Comparison of ENCODE assay signal across 28 cellular contexts in the genomic region with DNA sequence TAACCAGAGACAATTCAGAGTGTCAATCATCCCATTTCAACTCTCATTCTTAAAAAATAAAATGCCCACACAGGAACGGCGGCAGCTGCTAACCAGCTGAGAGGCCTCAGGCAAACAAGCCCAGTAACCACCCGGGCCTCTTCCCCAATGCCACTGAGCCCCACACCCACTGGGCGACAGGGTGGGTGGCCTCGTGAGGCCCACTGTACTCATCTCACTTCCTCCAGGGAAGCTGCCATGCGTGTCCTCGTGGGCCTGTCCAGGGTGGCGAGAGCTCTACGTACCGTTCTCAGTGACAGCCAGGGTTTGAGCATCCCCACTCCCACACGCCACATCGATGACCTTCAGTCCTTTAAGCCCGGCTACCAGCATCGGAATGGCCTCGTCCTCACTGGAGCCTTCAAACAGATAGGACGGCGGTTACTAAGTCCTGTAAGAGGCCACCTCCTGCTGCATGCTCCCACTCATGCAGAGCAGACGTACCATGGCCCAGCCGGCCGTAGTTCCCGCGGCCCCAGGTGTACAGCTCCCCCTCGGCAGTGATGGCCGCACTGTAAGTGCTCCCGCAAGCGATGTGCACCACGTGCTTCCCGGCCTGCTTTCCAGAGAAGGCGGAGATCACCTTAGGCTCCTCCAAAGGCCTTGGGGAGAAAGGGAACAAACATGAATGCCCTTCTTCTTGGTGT. TPM values are rescaled to one million over a fixed set of nuclear protein-coding genes. Genes with fewer than 3 reads are reported as not detected.
DNase-seq lines count a peak whose midpoint lies in the region; ATAC-seq, FAIRE-seq and TF ChIP-seq lines count a peak whose summit lies in the region.
"Had no signal": no experiment of that assay in that cellular context is flagged by ENCODE, and none has a peak within 500 bp of the region (broad histone marks: within the 10 kb centered on the region; RNA-seq: fewer than 3 reads in every experiment).

No MANE protein-coding gene starts in this region.

- no peak for TF ChIP-seq RAD21 in HepG2 (CRISPR knock-in tag; IDR thresholded peaks at IDR 0.05)

- H3K27ac Mint-ChIP-seq in activated B cell treated with CpG ODN at 0.5 μM for 24 hours = peak overlapping the region; percentile 9
- H3K27ac Mint-ChIP-seq in stimulated activated naive B cell treated with anti-CD40 and anti-IgM and Interleukin-4, amounts not matched to agents 10 μg/mL and 1 μg/mL and 100 μg/mL, for 72 hours = peak overlapping the region; percentile 73
- no peak overlapping the region for H3K27ac Mint-ChIP-seq in activated T-helper 2 cell treated with anti-CD3 and anti-CD28 coated beads, Interferon-gamma antibody, Interleukin-2, Interleukin-4, amounts not matched to agents 10 μg/mL and 5 μg/mL and 100 μg/mL, durations not matched to agents 14 hours and 24 hours and 36 hours
- H3K27ac Mint-ChIP-seq: CD8-positive, alpha-beta T cell; GM23338 had no signal

- H3K4me3 ChIP-seq in HepG2 (replicated peaks in 1 of 3; ENCODE audit: insufficient read depth in 1 of 3, low read depth in 2 of 3, low read length in 3 of 3) = no peak overlapping the region
- H3K4me3 ChIP-seq in smooth muscle cell = no peak overlapping the region
- H3K4me3 ChIP-seq: A549, GM23338, SJCRH30 had no signal

- no peak for TF ChIP-seq POLR2A in HepG2 (IDR thresholded peaks at IDR 0.05; ENCODE audit: insufficient read depth in 1 of 2, low read depth in 2 of 2, low read length in 2 of 2)

- CTCF ChIA-PET in activated B cell treated with CpG ODN at 0.5 μM for 24 hours (lab: Charles Lee) (no interaction called here), HepG2 (lab: Yijun Ruan, JAX; ENCODE audit: low intra/inter-chr PET ratio, low total read pairs) (no interaction called here)

- no peak for TF ChIP-seq CTCF in activated B cell treated with CpG ODN at 0.5 μM for 24 hours (IDR thresholded peaks at IDR 0.05)
- TF ChIP-seq CTCF in HepG2 (CRISPR knock-in tag; IDR thresholded peaks at IDR 0.05) = no peak
- TF ChIP-seq CTCF in smooth muscle cell (IDR thresholded peaks at IDR 0.05; ENCODE audit: borderline replicate concordance, insufficient read depth, poor library complexity, severe bottlenecking) = no peak

- no peaks in the 10 kb centered on the region for H3F3A ChIP-seq in smooth muscle cell (ENCODE audit: low read depth)

- FAIRE-seq in HepG2 (lab: Jason Lieb, UNC) = no peak
- FAIRE-seq: A549, G401.6, GM12892 had no signal

- intact Hi-C loops in activated B cell treated with CpG ODN at 0.5 μM for 24 hours (cut with micrococcal nuclease) = no loop called here
- intact Hi-C loops in HepG2 (cut with micrococcal nuclease; ENCODE audit: unreplicated experiment) = no loop called here
- intact Hi-C loops in activated T-helper 2 cell treated with anti-CD3 and anti-CD28 coated beads, Interferon-gamma antibody, Interleukin-2, Interleukin-4, amounts not matched to agents 10 μg/mL and 5 μg/mL and 100 μg/mL, durations not matched to agents 14 hours and 24 hours and 36 hours (cut with micrococcal nuclease) = no loop called here

- no peak overlapping the region for H3K4me3 Mint-ChIP-seq in activated B cell treated with CpG ODN at 0.5 μM for 24 hours
- H3K4me3 Mint-ChIP-seq in stimulated activated naive B cell treated with anti-CD40 and anti-IgM and Interleukin-4, amounts not matched to agents 10 μg/mL and 1 μg/mL and 100 μg/mL, for 72 hours = no peak overlapping the region
- H3K4me3 Mint-ChIP-seq in activated T-helper 2 cell treated with anti-CD3 and anti-CD28 coated beads, Interferon-gamma antibody, Interleukin-2, Interleukin-4, amounts not matched to agents 10 μg/mL and 5 μg/mL and 100 μg/mL, durations not matched to agents 14 hours and 24 hours and 36 hours (ENCODE audit: low read depth) = no peak overlapping the region
- H3K4me3 Mint-ChIP-seq: CD8-positive, alpha-beta T cell; GM23338; H9 had no signal

- no peak overlapping the region for H3K4me2 ChIP-seq in HepG2 (ENCODE audit: low read depth, low read length)
- no peak overlapping the region for H3K4me2 ChIP-seq in smooth muscle cell
- H3K4me2 ChIP-seq: A549, GM23338 had no signal

- in situ Hi-C loops in HepG2 (cut with HindIII; ENCODE audit: extremely low pct_ligation_motif_present, low pct_unique_long_range_greater_than_20kb) = no loop called here

- H3K9me3 ChIP-seq in HepG2 (ENCODE audit: low read length) (no peaks in the 10 kb centered on the region), smooth muscle cell (replicated peaks; ENCODE audit: low read depth) (no peaks in the 10 kb centered on the region)
- H3K9me3 ChIP-seq: A549, Caco-2, SJCRH30 had no signal

- H3K79me2 ChIP-seq in HepG2 (ENCODE audit: insufficient read depth, low read length) (no peaks in the 10 kb centered on the region), smooth muscle cell (ENCODE audit: low read depth) (peaks cover 15% of the 10 kb centered on the region)

- no peaks in the 10 kb centered on the region for H3K27me3 Mint-ChIP-seq in activated B cell treated with CpG ODN at 0.5 μM for 24 hours
- H3K27me3 Mint-ChIP-seq in stimulated activated naive B cell treated with anti-CD40 and anti-IgM and Interleukin-4, amounts not matched to agents 10 μg/mL and 1 μg/mL and 100 μg/mL, for 72 hours = no peaks in the 10 kb centered on the region
- H3K27me3 Mint-ChIP-seq in activated T-helper 2 cell treated with anti-CD3 and anti-CD28 coated beads, Interferon-gamma antibody, Interleukin-2, Interleukin-4, amounts not matched to agents 10 μg/mL and 5 μg/mL and 100 μg/mL, durations not matched to agents 14 hours and 24 hours and 36 hours (ENCODE audit: low read depth) = no peaks in the 10 kb centered on the region

- H3K36me3 ChIP-seq in HepG2 (replicated peaks in 1 of 2; ENCODE audit: control insufficient read depth in 1 of 2, insufficient read depth in 2 of 2, low read length in 2 of 2) = peaks cover 18 to 56% of the 10 kb centered on the region in 2 experiments
- peaks cover 19% of the 10 kb centered on the region for H3K36me3 ChIP-seq in smooth muscle cell (ENCODE audit: low read depth)

- no peak overlapping the region for H3K27ac ChIP-seq in HepG2 (ENCODE audit: extremely low read length, insufficient read depth, low read length)
- H3K27ac ChIP-seq in smooth muscle cell (ENCODE audit: low read depth) = no peak overlapping the region
- H3K27ac ChIP-seq: A549, C4-2B, SJCRH30 had no signal

- H3K4me1 ChIP-seq in HepG2 (ENCODE audit: insufficient read depth, low read length) (no peaks in the 10 kb centered on the region), smooth muscle cell (ENCODE audit: low read depth) (no peaks in the 10 kb centered on the region)
- H3K4me1 ChIP-seq: A549, Caco-2, SJCRH30 had no signal

- peaks cover 89% of the 10 kb centered on the region for H3K36me3 Mint-ChIP-seq in activated B cell treated with CpG ODN at 0.5 μM for 24 hours (ENCODE audit: low read depth)
- peaks cover 57 to 74% of the 10 kb centered on the region in 2 donors for H3K36me3 Mint-ChIP-seq in stimulated activated naive B cell treated with anti-CD40 and anti-IgM and Interleukin-4, amounts not matched to agents 10 μg/mL and 1 μg/mL and 100 μg/mL, for 72 hours
- H3K36me3 Mint-ChIP-seq in activated T-helper 2 cell treated with anti-CD3 and anti-CD28 coated beads, Interferon-gamma antibody, Interleukin-2, Interleukin-4, amounts not matched to agents 10 μg/mL and 5 μg/mL and 100 μg/mL, durations not matched to agents 14 hours and 24 hours and 36 hours (ENCODE audit: low read depth) = peaks cover 54% of the 10 kb centered on the region

- POLR2A ChIA-PET in activated B cell treated with CpG ODN at 0.5 μM for 24 hours (lab: Charles Lee) (no interaction called here), HepG2 (lab: Yijun Ruan, JAX) (no interaction called here)

- no peak overlapping the region for H3K9ac ChIP-seq in HepG2 (ENCODE audit: insufficient read depth, low read depth, low read length)
- no peak overlapping the region for H3K9ac ChIP-seq in smooth muscle cell (ENCODE audit: low read depth)

- peaks cover 16% of the 10 kb centered on the region for H3K4me1 Mint-ChIP-seq in activated B cell treated with CpG ODN at 0.5 μM for 24 hours
- peaks cover 12 to 20% of the 10 kb centered on the region in 2 donors for H3K4me1 Mint-ChIP-seq in stimulated activated naive B cell treated with anti-CD40 and anti-IgM and Interleukin-4, amounts not matched to agents 10 μg/mL and 1 μg/mL and 100 μg/mL, for 72 hours
- H3K4me1 Mint-ChIP-seq in activated T-helper 2 cell treated with anti-CD3 and anti-CD28 coated beads, Interferon-gamma antibody, Interleukin-2, Interleukin-4, amounts not matched to agents 10 μg/mL and 5 μg/mL and 100 μg/mL, durations not matched to agents 14 hours and 24 hours and 36 hours (ENCODE audit: low read depth) = no peaks in the 10 kb centered on the region

- ATAC-seq in GM18867 (IDR thresholded peaks at IDR 0.05; ENCODE audit: unreplicated experiment) (peak; percentile 39), activated B cell treated with CpG ODN at 0.5 μM for 24 hours (ENCODE audit: low read depth) (peak; percentile 73), HepG2 (no peak), HG03025 (IDR thresholded peaks at IDR 0.05; ENCODE audit: low FRiP score, unreplicated experiment) (no peak)
- ATAC-seq in stimulated activated naive B cell treated with anti-CD40 and anti-IgM and Interleukin-4, amounts not matched to agents 10 μg/mL and 1 μg/mL and 100 μg/mL, for 72 hours (replicated peaks) = peak; percentile 79 to 80
- ATAC-seq: A549; CD8-positive, alpha-beta T cell; GM23338; PC-3; SK-N-SH treated with all-trans-retinoic acid at 6 μM for 48 hours had no signal

- H3K27me3 ChIP-seq in HepG2 (ENCODE audit: control insufficient read depth in 1 of 2, insufficient read depth in 2 of 2, low read length in 2 of 2) (no peaks in the 10 kb centered on the region), smooth muscle cell (ENCODE audit: low read depth) (no peaks in the 10 kb centered on the region)
- H3K27me3 ChIP-seq: SJCRH30 had no signal

- DNase-seq in activated B cell treated with CpG ODN at 0.5 μM for 24 hours (no peak), HepG2 (ENCODE audit: low spot score) (no peak), smooth muscle cell (lab: John Stamatoyannopoulos, UW; ENCODE audit: unreplicated experiment) (no peak)
- no peak for DNase-seq in stimulated activated naive B cell treated with anti-CD40 and anti-IgM and Interleukin-4, amounts not matched to agents 10 μg/mL and 1 μg/mL and 100 μg/mL, for 72 hours
- DNase-seq in activated T-helper 2 cell treated with anti-CD3 and anti-CD28 coated beads, Interferon-gamma antibody, Interleukin-2, Interleukin-4, amounts not matched to agents 10 μg/mL and 5 μg/mL and 100 μg/mL, durations not matched to agents 14 hours and 24 hours and 36 hours (ENCODE audit: low spot score) = no peak
- DNase-seq: AML-193; Caco-2; CD8-positive, alpha-beta T cell; H9; KBM-7; MV-4-11; NCI-H1105; NCI-H1436 treated with DMSO at 0.1 percent for 48 hours; NCI-H1930; NCI-H2107; NCI-H446; NCI-H524 treated with DMSO at 0.1 percent for 48 hours; NCI-H774; PC-3; SJCRH30 had no signal

- H4K20me1 ChIP-seq in HepG2 (ENCODE audit: insufficient read depth, low read length) = no peaks in the 10 kb centered on the region
- peaks cover 36% of the 10 kb centered on the region for H4K20me1 ChIP-seq in smooth muscle cell (ENCODE audit: low read depth)

- TF ChIP-seq EP300 in HepG2 (IDR thresholded peaks at IDR 0.05; ENCODE audit: low read depth in 2 of 2, low read length in 2 of 2) (no peak), HepG2 (CRISPR knock-in tag; IDR thresholded peaks at IDR 0.05; ENCODE audit: borderline replicate concordance) (no peak)

- no peak overlapping the region for H2AFZ ChIP-seq in HepG2 (ENCODE audit: low read length)
- H2AFZ ChIP-seq in smooth muscle cell (ENCODE audit: low read depth) = no peak overlapping the region
- H2AFZ ChIP-seq: GM23338 had no signal

- BruUV-seq in HepG2 (replicated peaks; lab: Mats Ljungman, UMichigan) = no TSS peak

- H3K9me3 Mint-ChIP-seq in activated B cell treated with CpG ODN at 0.5 μM for 24 hours = no peaks in the 10 kb centered on the region
- H3K9me3 Mint-ChIP-seq in stimulated activated naive B cell treated with anti-CD40 and anti-IgM and Interleukin-4, amounts not matched to agents 10 μg/mL and 1 μg/mL and 100 μg/mL, for 72 hours = no peaks in the 10 kb centered on the region
- H3K9me3 Mint-ChIP-seq in activated T-helper 2 cell treated with anti-CD3 and anti-CD28 coated beads, Interferon-gamma antibody, Interleukin-2, Interleukin-4, amounts not matched to agents 10 μg/mL and 5 μg/mL and 100 μg/mL, durations not matched to agents 14 hours and 24 hours and 36 hours = no peaks in the 10 kb centered on the region
- H3K9me3 Mint-ChIP-seq: CD8-positive, alpha-beta T cell; GM23338; H9 had no signal

- over 99% methylated on average over 24 of the region's 29 CpGs for WGBS in HepG2 (ENCODE audit: low lambda C conversion rate)
- WGBS in smooth muscle cell (ENCODE audit: low lambda C conversion rate) = 95% methylated on average over 29 of the region's 29 CpGs

RNA-seq across cellular contexts. Expression of a gene that starts 56.5 kb away (rescaled TPM):
- total RNA-seq in activated B cell treated with CpG ODN at 0.5 μM for 24 hours = 45.7 and 49.1 TPM in 2 replicates
- 24.8 and 25.6 TPM in 2 replicates for total RNA-seq in HepG2 (2016; rRNA removed; fragmentation: Illumina TruSeq; extraction: Trizol)
- 9.3 and 11.8 TPM in 2 replicates for total RNA-seq in HepG2 (2016; cell fraction: cytosol; rRNA removed; fragmentation: Illumina TruSeq; extraction: Trizol; ENCODE audit: low read depth)
- total RNA-seq in HepG2 (2016; cell fraction: insoluble cytoplasmic fraction; rRNA removed; fragmentation: Illumina TruSeq; extraction: Trizol) = 20.9 and 27.5 TPM in 2 replicates
- total RNA-seq in HepG2 (2016; cell fraction: membrane; rRNA removed; fragmentation: Illumina TruSeq; extraction: Trizol) = 11.8 and 12.8 TPM in 2 replicates
- 41.0 and 53.3 TPM in 2 replicates for total RNA-seq in HepG2 (2016; cell fraction: nucleus; rRNA removed; fragmentation: Illumina TruSeq; extraction: Trizol)
- polyA plus RNA-seq in HepG2 (2011; rRNA removed) = 17.6 and 21.9 TPM in 2 replicates
- polyA plus RNA-seq in HepG2 (2011; cell fraction: cytosol; rRNA removed) = 13.7 and 16.1 TPM in 2 replicates
- polyA plus RNA-seq in HepG2 (2011; cell fraction: nucleus; rRNA removed) = 76.2 and 81.0 TPM in 2 replicates
- polyA plus RNA-seq in HepG2 (2012) = 15.8 and 16.6 TPM in 2 replicates
- 7.2 and 9.4 TPM in 2 replicates for polyA plus RNA-seq in HepG2 (2016; cell fraction: cytosol; fragmentation: Illumina TruSeq; extraction: Trizol; ENCODE audit: low read depth)
- polyA plus RNA-seq in HepG2 (2016; cell fraction: insoluble cytoplasmic fraction; fragmentation: Illumina TruSeq; extraction: Trizol; ENCODE audit: low read depth) = 18.4 and 19.2 TPM in 2 replicates
- 9.9 and 10.3 TPM in 2 replicates for polyA plus RNA-seq in HepG2 (2016; cell fraction: membrane; fragmentation: Illumina TruSeq; extraction: Trizol; ENCODE audit: low read depth)
- 57.3 and 58.1 TPM in 2 replicates for polyA plus RNA-seq in HepG2 (2016; cell fraction: nucleus; fragmentation: Illumina TruSeq; extraction: Trizol; ENCODE audit: insufficient read depth, low read depth)
- 43.4 and 58.8 TPM in 2 replicates for polyA minus RNA-seq in HepG2 (2011; rRNA and poly(A)+ RNA removed; ENCODE audit: low replicate concordance)
- 11.0 and 20.0 TPM in 2 replicates for polyA minus RNA-seq in HepG2 (2011; cell fraction: cytosol; rRNA and poly(A)+ RNA removed)
- 59.7 and 61.8 TPM in 2 replicates for polyA minus RNA-seq in HepG2 (2011; cell fraction: nucleus; rRNA and poly(A)+ RNA removed)
- 23.4 and 33.1 TPM in 2 replicates for total RNA-seq in smooth muscle cell
- polyA plus RNA-seq in smooth muscle cell = 19.9 and 30.6 TPM in 2 replicates
- 44.2 and 47.4 TPM in 2 replicates for total RNA-seq in activated T-helper 2 cell treated with anti-CD3 and anti-CD28 coated beads, Interferon-gamma antibody, Interleukin-2, Interleukin-4, amounts not matched to agents 10 μg/mL and 5 μg/mL and 100 μg/mL, durations not matched to agents 14 hours and 24 hours and 36 hours

Comparison
In these comparisons a context has a peak if more than half of its experiments do, and no peak if none do; other contexts are left out.
1. ATAC-seq: peak in GM18867 (single experiment), activated B cell treated with CpG ODN at 0.5 μM for 24 hours (single experiment) and stimulated activated naive B cell treated with anti-CD40 and anti-IgM and Interleukin-4, amounts not matched to agents 10 μg/mL and 1 μg/mL and 100 μg/mL, for 72 hours (2 of 2); none in HepG2 (single experiment) and HG03025 (single experiment).